23 cellular contexts compared by ENCODE assay signal in the genomic region with DNA sequence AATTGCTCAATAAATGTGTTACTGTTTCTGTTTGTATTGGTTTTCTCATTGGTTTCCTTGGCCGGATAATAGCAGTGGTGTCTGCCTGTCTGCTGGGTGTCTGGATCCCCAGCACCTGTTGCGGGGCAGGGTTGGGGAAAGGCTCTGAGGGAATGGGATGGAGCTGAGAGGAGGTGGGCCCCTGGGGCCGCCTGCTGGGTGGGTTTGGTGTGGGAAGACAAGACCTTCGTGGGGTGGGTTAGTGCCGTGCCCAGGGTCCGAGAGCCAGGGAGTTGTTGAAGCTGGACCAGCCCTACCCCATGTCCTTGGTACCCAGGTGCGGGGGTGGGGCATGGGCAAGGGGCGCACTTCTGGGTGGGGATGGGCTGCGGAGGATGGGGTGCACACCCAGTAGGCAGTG.
"Had no signal": no experiment of that assay in that cellular context is flagged by ENCODE, and none has a peak within 500 bp of the region (broad histone marks: within the 10 kb centered on the region; RNA-seq: fewer than 3 reads in every experiment).

No MANE protein-coding gene starts in this region.

- ATAC-seq: activated T-cell treated with anti-CD3 and anti-CD28 coated beads, Interleukin-2, amount 50 U/mL, for 4 hours; foreskin keratinocyte; left lobe of liver; naive thymus-derived CD8-positive, alpha-beta T cell; sciatic nerve had no signal

- H3K9me3 Mint-ChIP-seq: activated naive CD8-positive, alpha-beta T cell treated with anti-CD3 and anti-CD28 coated beads, Interleukin-2, amount 10 ng/mL, durations not matched to agents 7 days and 5 days; activated T-cell treated with anti-CD3 and anti-CD28 coated beads, Interleukin-2, amount 50 U/mL, for 4 hours; naive thymus-derived CD8-positive, alpha-beta T cell had no signal

- H3K4me2 ChIP-seq: hepatocyte had no signal

- H3K4me3 ChIP-seq: cardiac muscle cell, hepatocyte, lung, thoracic aorta, upper lobe of left lung had no signal

- H3K36me3 ChIP-seq: cardiac muscle cell, upper lobe of left lung had no signal

- H3K27me3 Mint-ChIP-seq: activated naive CD8-positive, alpha-beta T cell treated with anti-CD3 and anti-CD28 coated beads, Interleukin-2, amount 10 ng/mL, durations not matched to agents 7 days and 5 days; naive thymus-derived CD8-positive, alpha-beta T cell had no signal

- H3K27ac ChIP-seq: cardiac muscle cell, foreskin keratinocyte, hepatocyte, parathyroid adenoma, thoracic aorta, upper lobe of left lung, WERI-Rb-1 had no signal

- H3K9me3 ChIP-seq: thoracic aorta, upper lobe of left lung had no signal

- H3K27ac Mint-ChIP-seq: activated naive CD8-positive, alpha-beta T cell treated with anti-CD3 and anti-CD28 coated beads, Interleukin-2, amount 10 ng/mL, durations not matched to agents 7 days and 5 days; activated T-helper 2 cell treated with anti-CD3 and anti-CD28 coated beads, Interferon-gamma antibody, Interleukin-2, Interleukin-4, amounts not matched to agents 10 μg/mL and 5 μg/mL and 100 μg/mL, durations not matched to agents 14 hours and 24 hours and 36 hours; immature natural killer cell had no signal

- H3K9ac ChIP-seq: parathyroid adenoma had no signal

- H3K4me3 Mint-ChIP-seq: activated naive CD8-positive, alpha-beta T cell treated with anti-CD3 and anti-CD28 coated beads, Interleukin-2, amount 10 ng/mL, durations not matched to agents 7 days and 5 days; activated T-cell treated with anti-CD3 and anti-CD28 coated beads, Interleukin-2, amount 50 U/mL, for 4 hours; immature natural killer cell had no signal

- DNase-seq: activated CD4-positive, alpha-beta T cell treated with anti-CD3 and anti-CD28 coated beads for 1 hour; activated CD8-positive, alpha-beta memory T cell treated with anti-CD3 and anti-CD28 coated beads, Interleukin-2, amount 50 U/mL, for 48 hours; activated naive CD4-positive, alpha-beta T cell treated with Interleukin-2 at 50 U/mL for 16 hours; activated naive CD8-positive, alpha-beta T cell treated with anti-CD3 and anti-CD28 coated beads, Interleukin-2, amount 10 ng/mL, durations not matched to agents 7 days and 5 days; activated T-cell treated with anti-CD3 and anti-CD28 coated beads, Interleukin-2, amount 50 U/mL, for 4 hours; amniotic stem cell; erythroblast; foreskin keratinocyte; immature natural killer cell; naive thymus-derived CD8-positive, alpha-beta T cell; stimulated activated CD4-positive, alpha-beta T cell treated with anti-CD3 and anti-CD28 coated beads, Interleukin-4, amount 100 ng/mL, for 24 hours; stimulated activated naive CD4-positive, alpha-beta T cell treated with Interleukin-2 at 50 U/mL for 16 hours; T-helper 1 cell; upper lobe of left lung; WERI-Rb-1 had no signal

- H3K27me3 ChIP-seq: cardiac muscle cell, foreskin keratinocyte, hepatocyte, upper lobe of left lung had no signal

- H2AFZ ChIP-seq: hepatocyte, parathyroid adenoma had no signal
